ENCODE assay signal across 8 cellular contexts in genomic region chr16:969508-970378, GRCh38. TPM values are rescaled to one million over a fixed set of nuclear protein-coding genes. Genes with fewer than 3 reads are reported as not detected.
DNase-seq lines count a peak whose midpoint lies in the region; ATAC-seq and TF ChIP-seq lines count a peak whose summit lies in the region.

No MANE protein-coding gene starts in this region.

- H3K4me3 ChIP-seq in Peyer's patch (peak overlapping the region; percentile 85 to 99 (median 96)), muscle layer of duodenum (ENCODE audit: low read depth in 1 of 2, low read length in 2 of 2) (peak overlapping the region; percentile 44 to 95)

- peak overlapping the region; percentile 87 for H3K4me3 Mint-ChIP-seq in endothelial cell (ENCODE audit: unreplicated experiment)

- ATAC-seq in GM21390 (IDR thresholded peaks at IDR 0.05; ENCODE audit: unreplicated experiment), result no peak

- no peak for TF ChIP-seq POLR2A in Peyer's patch (IDR thresholded peaks at IDR 0.05)

- no peak overlapping the region for H3K27ac Mint-ChIP-seq in endothelial cell (ENCODE audit: unreplicated experiment)

- H3K9me3 ChIP-seq in Peyer's patch (no peaks in the 10 kb centered on the region), muscle layer of duodenum (ENCODE audit: control insufficient read depth in 1 of 2, low read length in 2 of 2) (no peaks in the 10 kb centered on the region)

- DNase-seq in GM20000 (ENCODE audit: low spot score), result peak; percentile 69
- no peak for DNase-seq in Peyer's patch
- no peak for DNase-seq in endothelial cell (ENCODE audit: low spot score)
- DNase-seq in NCI-H2081 treated with DMSO at 0.1 percent for 48 hours (lab: John Stamatoyannopoulos, UW), result no peak
- no peak for DNase-seq in SKM-1 (lab: John Stamatoyannopoulos, UW; ENCODE audit: unreplicated experiment)
- no peak for DNase-seq in NK-92 treated with Interleukin-12 subunit alpha and Interleukin-12 subunit beta, amount 100 ng/mL, for 24 hours (lab: John Stamatoyannopoulos, UW)

- H3K27me3 ChIP-seq in Peyer's patch (no peaks in the 10 kb centered on the region), muscle layer of duodenum (ENCODE audit: low read depth, low read length) (no peaks in the 10 kb centered on the region)

- H3K4me1 ChIP-seq in Peyer's patch, result peaks cover 4 to 15% (median 9%) of the 10 kb centered on the region in 4 donors
- peaks cover 6 to 24% of the 10 kb centered on the region in 2 donors for H3K4me1 ChIP-seq in muscle layer of duodenum (ENCODE audit: control insufficient read depth in 1 of 2, insufficient read depth in 2 of 2, low read length in 2 of 2)

- H3K27me3 Mint-ChIP-seq in endothelial cell (ENCODE audit: unreplicated experiment), result peaks cover 9% of the 10 kb centered on the region

- peaks cover 18% of the 10 kb centered on the region for H3K36me3 Mint-ChIP-seq in endothelial cell (ENCODE audit: low read depth, unreplicated experiment)

- H3K36me3 ChIP-seq in Peyer's patch, result no peaks in the 10 kb centered on the region
- peaks cover 3 to 18% of the 10 kb centered on the region in 2 donors for H3K36me3 ChIP-seq in muscle layer of duodenum (ENCODE audit: control insufficient read depth in 1 of 2, insufficient read depth in 2 of 2, low read length in 2 of 2)

- no peak for TF ChIP-seq CTCF in GM20000 (IDR thresholded peaks at IDR 0.05; ENCODE audit: extremely low read depth, missing control alignments)
- no peak for TF ChIP-seq CTCF in Peyer's patch (IDR thresholded peaks at IDR 0.05)
- TF ChIP-seq CTCF in endothelial cell (IDR thresholded peaks at IDR 0.05; ENCODE audit: unreplicated experiment), result no peak

- H3K4me1 Mint-ChIP-seq in endothelial cell (ENCODE audit: unreplicated experiment), result peaks cover 5% of the 10 kb centered on the region

- no peaks in the 10 kb centered on the region for H3K9me3 Mint-ChIP-seq in endothelial cell (ENCODE audit: unreplicated experiment)

- peak overlapping the region; percentile 66 to 89 (median 84) for H3K27ac ChIP-seq in Peyer's patch
- no peak overlapping the region for H3K27ac ChIP-seq in muscle layer of duodenum (ENCODE audit: low read length)

RNA-seq across cellular contexts. Expression of gene LMF1, which starts 1.0 kb away (rescaled TPM):
- 10 to 100 TPM; 16.3 to 85.4 (median 54.6) TPM for total RNA-seq in Peyer's patch
- total RNA-seq in endothelial cell (ENCODE audit: unreplicated experiment), result 21.7 TPM

RNA-seq across cellular contexts. Expression of gene SOX8, which starts 11.8 kb away (rescaled TPM):
- 1 to 10 TPM in 2 of 4 donors, under 1 TPM in 1, not detected in 1; 0.27 to 3.3 (median 1.1) TPM for total RNA-seq in Peyer's patch
- 4.3 TPM for total RNA-seq in endothelial cell (ENCODE audit: unreplicated experiment)
